Comparison of ENCODE assay signal across 15 cellular contexts in genomic region chr14:91506226-91506625, GRCh38. TPM values are rescaled to one million over a fixed set of nuclear protein-coding genes. Genes with fewer than 3 reads are reported as not detected.
A peak's percentile ranks its signal among the peaks of the same experiment; 100 is the strongest.
DNase-seq lines count a peak whose midpoint lies in the region; ATAC-seq and TF ChIP-seq lines count a peak whose summit lies in the region.
"Had no signal": no experiment of that assay in that cellular context is flagged by ENCODE, and none has a peak within 500 bp of the region (broad histone marks: within the 10 kb centered on the region; RNA-seq: fewer than 3 reads in every experiment).

No MANE protein-coding gene starts in this region.

- no peak overlapping the region for H3K27ac Mint-ChIP-seq in activated naive CD4-positive, alpha-beta T cell treated with anti-CD3 and anti-CD28 coated beads for 36 hours
- H3K27ac Mint-ChIP-seq in activated naive CD4-positive, alpha-beta T cell treated with anti-CD3 and anti-CD28 coated beads, Interleukin-2, amount 50 U/mL, for 72 hours = peak overlapping the region in 1 of 2 donors; percentile 77
- H3K27ac Mint-ChIP-seq in brain = no peak overlapping the region
- no peak overlapping the region for H3K27ac Mint-ChIP-seq in stimulated activated effector memory CD8-positive, alpha-beta T cell treated with anti-CD3 and anti-CD28 coated beads, Interleukin-12 subunit alpha, Interleukin-12 subunit beta, amount 100 ng/mL, for 72 hours
- H3K27ac Mint-ChIP-seq: mesothelial cell of epicardium had no signal

- no peaks in the 10 kb centered on the region for H3K9me3 Mint-ChIP-seq in activated naive CD4-positive, alpha-beta T cell treated with anti-CD3 and anti-CD28 coated beads for 36 hours
- H3K9me3 Mint-ChIP-seq in activated naive CD4-positive, alpha-beta T cell treated with anti-CD3 and anti-CD28 coated beads, Interleukin-2, amount 50 U/mL, for 72 hours = no peaks in the 10 kb centered on the region
- H3K9me3 Mint-ChIP-seq in brain = no peaks in the 10 kb centered on the region
- H3K9me3 Mint-ChIP-seq in stimulated activated effector memory CD8-positive, alpha-beta T cell treated with anti-CD3 and anti-CD28 coated beads, Interleukin-12 subunit alpha, Interleukin-12 subunit beta, amount 100 ng/mL, for 72 hours = no peaks in the 10 kb centered on the region
- H3K9me3 Mint-ChIP-seq: mesothelial cell of epicardium had no signal

- intact Hi-C loops in activated naive CD4-positive, alpha-beta T cell treated with anti-CD3 and anti-CD28 coated beads for 36 hours (cut with micrococcal nuclease) = loop anchor here (5.0 kb wide), 1 partner anchor 54 kb away; no protein-coding TSS in a partner anchor

- no peaks in the 10 kb centered on the region for H3K27me3 Mint-ChIP-seq in activated naive CD4-positive, alpha-beta T cell treated with anti-CD3 and anti-CD28 coated beads for 36 hours (ENCODE audit: low read depth)
- H3K27me3 Mint-ChIP-seq in brain = peaks cover 20% of the 10 kb centered on the region

- TF ChIP-seq POLR2A in NB4 (IDR thresholded peaks at IDR 0.05; ENCODE audit: extremely low read depth, insufficient read length) = no peak

- H3K36me3 Mint-ChIP-seq in activated naive CD4-positive, alpha-beta T cell treated with anti-CD3 and anti-CD28 coated beads for 36 hours (ENCODE audit: low read depth) = peaks cover 43% of the 10 kb centered on the region
- peaks cover 19 to 68% of the 10 kb centered on the region in 2 donors for H3K36me3 Mint-ChIP-seq in activated naive CD4-positive, alpha-beta T cell treated with anti-CD3 and anti-CD28 coated beads, Interleukin-2, amount 50 U/mL, for 72 hours
- peaks cover 70% of the 10 kb centered on the region for H3K36me3 Mint-ChIP-seq in brain
- peaks cover 90% of the 10 kb centered on the region for H3K36me3 Mint-ChIP-seq in stimulated activated effector memory CD8-positive, alpha-beta T cell treated with anti-CD3 and anti-CD28 coated beads, Interleukin-12 subunit alpha, Interleukin-12 subunit beta, amount 100 ng/mL, for 72 hours

- ATAC-seq in activated naive CD4-positive, alpha-beta T cell treated with anti-CD3 and anti-CD28 coated beads, Interleukin-2, amount 50 U/mL, for 72 hours = no peak
- ATAC-seq in stimulated activated effector memory CD8-positive, alpha-beta T cell treated with anti-CD3 and anti-CD28 coated beads, Interleukin-12 subunit alpha, Interleukin-12 subunit beta, amount 100 ng/mL, for 72 hours = no peak

- peak overlapping the region; percentile 39 for H3K4me3 Mint-ChIP-seq in activated naive CD4-positive, alpha-beta T cell treated with anti-CD3 and anti-CD28 coated beads for 36 hours
- H3K4me3 Mint-ChIP-seq in brain = peak overlapping the region in 4 of 5 experiments; percentile 67 to 73 (median 72)
- H3K4me3 Mint-ChIP-seq in stimulated activated effector memory CD8-positive, alpha-beta T cell treated with anti-CD3 and anti-CD28 coated beads, Interleukin-12 subunit alpha, Interleukin-12 subunit beta, amount 100 ng/mL, for 72 hours = peak overlapping the region; percentile 45
- H3K4me3 Mint-ChIP-seq: mesothelial cell of epicardium had no signal

- peaks cover 56% of the 10 kb centered on the region for H3K4me1 Mint-ChIP-seq in activated naive CD4-positive, alpha-beta T cell treated with anti-CD3 and anti-CD28 coated beads for 36 hours (ENCODE audit: low read depth)
- H3K4me1 Mint-ChIP-seq in brain = peaks cover 65% of the 10 kb centered on the region
- H3K4me1 Mint-ChIP-seq in stimulated activated effector memory CD8-positive, alpha-beta T cell treated with anti-CD3 and anti-CD28 coated beads, Interleukin-12 subunit alpha, Interleukin-12 subunit beta, amount 100 ng/mL, for 72 hours = peaks cover 36% of the 10 kb centered on the region

- no peak for DNase-seq in activated naive CD4-positive, alpha-beta T cell treated with anti-CD3 and anti-CD28 coated beads for 36 hours
- no peak for DNase-seq in activated naive CD4-positive, alpha-beta T cell treated with anti-CD3 and anti-CD28 coated beads, Interleukin-2, amount 50 U/mL, for 72 hours (ENCODE audit: low spot score in 2 of 2)
- DNase-seq in NB4 (ENCODE audit: low read depth) = no peak
- DNase-seq in stimulated activated effector memory CD8-positive, alpha-beta T cell treated with anti-CD3 and anti-CD28 coated beads, Interleukin-12 subunit alpha, Interleukin-12 subunit beta, amount 100 ng/mL, for 72 hours (ENCODE audit: low spot score in 2 of 2) = no peak
- no peak for DNase-seq in NCI-H1417 treated with DMSO at 0.1 percent for 48 hours (lab: John Stamatoyannopoulos, UW)
- DNase-seq in NCI-H1092 treated with DMSO at 0.1 percent for 48 hours (lab: John Stamatoyannopoulos, UW) = no peak
- DNase-seq in SIG-M5 treated with dmso at 0.1 percent for 504 hours (lab: John Stamatoyannopoulos, UW; ENCODE audit: unreplicated experiment) = no peak
- DNase-seq: DMS79, HCEC 1CT, NCI-H2107, SJCRH30, thyroid gland had no signal

- peak overlapping the region; percentile 44 for H3K4me3 ChIP-seq in NB4 (ENCODE audit: low read depth, low read length)
- H3K4me3 ChIP-seq: cardiac muscle cell, SJCRH30, thyroid gland had no signal

- CTCF ChIA-PET in activated naive CD4-positive, alpha-beta T cell treated with anti-CD3 and anti-CD28 coated beads for 36 hours (lab: Charles Lee) = interaction anchor here (0.7 kb wide), 1 partner anchor 441 kb away, joined by 3 read pairs; the partner anchor contains the start of gene FBLN5

- no peak for TF ChIP-seq CTCF in NB4 (IDR thresholded peaks at IDR 0.05; ENCODE audit: low read depth, low read length)
- TF ChIP-seq CTCF in brain (conservative IDR thresholded peaks at IDR 0.05) = no peak

RNA-seq across cellular contexts. Expression of gene PPP4R3A, which starts 3.9 kb away (rescaled TPM):
- total RNA-seq in activated naive CD4-positive, alpha-beta T cell treated with anti-CD3 and anti-CD28 coated beads for 36 hours = 100 to 1,000 TPM; 114 to 118 TPM
- total RNA-seq in activated naive CD4-positive, alpha-beta T cell treated with anti-CD3 and anti-CD28 coated beads, Interleukin-2, amount 50 U/mL, for 72 hours = 100 to 1,000 TPM; 103 to 138 TPM
- 43.4 TPM for polyA plus RNA-seq in brain (ENCODE audit: insufficient read depth, low read depth, low replicate concordance)
